3 cellular contexts compared by ENCODE assay signal in genomic region chr6:4191271-4191721, GRCh38.
"Had no signal": no experiment of that assay in that cellular context is flagged by ENCODE, and none has a peak within 500 bp of the region (broad histone marks: within the 10 kb centered on the region; RNA-seq: fewer than 3 reads in every experiment).

No MANE protein-coding gene starts in this region.

- DNase-seq: GDM1, GF-D8 had no signal

- ATAC-seq: GM12878 had no signal

- H3K4me3 ChIP-seq: GM12878 had no signal
